ENCODE assay signal across 9 cellular contexts in genomic region chr16:68417711-68418301, GRCh38. TPM values are rescaled to one million over a fixed set of nuclear protein-coding genes. Genes with fewer than 3 reads are reported as not detected.
DNase-seq lines count a peak whose midpoint lies in the region; ATAC-seq and TF ChIP-seq lines count a peak whose summit lies in the region.
"Had no signal": no experiment of that assay in that cellular context is flagged by ENCODE, and none has a peak within 500 bp of the region (broad histone marks: within the 10 kb centered on the region; RNA-seq: fewer than 3 reads in every experiment).

No MANE protein-coding gene starts in this region.

- H3K36me3 ChIP-seq in OCI-LY7 (ENCODE audit: insufficient read depth, low read length) (no peaks in the 10 kb centered on the region), upper lobe of right lung (no peaks in the 10 kb centered on the region), psoas muscle (ENCODE audit: insufficient read depth in 1 of 2, low read depth in 1 of 2) (no peaks in the 10 kb centered on the region)

- H3K4me1 Mint-ChIP-seq in activated T-helper 17 cell treated with anti-CD3 and anti-CD28 coated beads, Interleukin-2, amount 50 U/mL, for 72 hours: peaks cover 40% of the 10 kb centered on the region

- H3K9me3 ChIP-seq in OCI-LY7 (ENCODE audit: low read length): no peaks in the 10 kb centered on the region
- no peaks in the 10 kb centered on the region for H3K9me3 ChIP-seq in upper lobe of right lung
- no peaks in the 10 kb centered on the region for H3K9me3 ChIP-seq in psoas muscle

- H3K27me3 ChIP-seq in upper lobe of right lung (no peaks in the 10 kb centered on the region), psoas muscle (ENCODE audit: insufficient read depth in 3 of 3, low read length in 2 of 3) (no peaks in the 10 kb centered on the region)

- H3K79me2 ChIP-seq in OCI-LY7 (ENCODE audit: insufficient read depth, low read depth, low read length): no peaks in the 10 kb centered on the region

- CTCF ChIA-PET in OCI-LY7 (lab: Charles Lee; ENCODE audit: unreplicated experiment): no interaction called here

- peak overlapping the region; percentile 18 for H3K4me2 ChIP-seq in OCI-LY7 (ENCODE audit: low read length)

- 49 to 60% (median 52%) methylated on average over 11 of the region's 11 CpGs for WGBS in psoas muscle, 3 donors

- BruUV-seq in OCI-LY7 (replicated peaks; lab: Mats Ljungman, UMichigan): no TSS peak

- H3K27me3 Mint-ChIP-seq in activated T-helper 17 cell treated with anti-CD3 and anti-CD28 coated beads, Interleukin-2, amount 50 U/mL, for 72 hours: no peaks in the 10 kb centered on the region

- TF ChIP-seq CTCF in OCI-LY7 (conservative IDR thresholded peaks at IDR 0.05; ENCODE audit: low read length) (no peak), upper lobe of right lung (IDR thresholded peaks at IDR 0.05) (no peak), psoas muscle (IDR thresholded peaks at IDR 0.05) (no peak)

- peak overlapping the region; percentile 87 for H3K27ac Mint-ChIP-seq in activated T-helper 17 cell treated with anti-CD3 and anti-CD28 coated beads, Interleukin-2, amount 50 U/mL, for 72 hours

- POLR2A ChIA-PET in OCI-LY7 (lab: Charles Lee): interaction anchor here (0.7 to 1.8 kb wide), 3 partner anchors 49 to 216 kb away, joined by 4 to 5 read pairs (median 5); no protein-coding TSS in a partner anchor

- peak overlapping the region; percentile 88 for H3K4me3 Mint-ChIP-seq in activated T-helper 17 cell treated with anti-CD3 and anti-CD28 coated beads, Interleukin-2, amount 50 U/mL, for 72 hours

- ATAC-seq in GM19025 (IDR thresholded peaks at IDR 0.05; ENCODE audit: low read depth, unreplicated experiment) (peak; percentile 78), HG03108 (IDR thresholded peaks at IDR 0.05; ENCODE audit: unreplicated experiment) (peak; percentile 77), upper lobe of right lung (peak; percentile 40), psoas muscle (no peak)
- ATAC-seq in activated T-helper 17 cell treated with anti-CD3 and anti-CD28 coated beads, Interleukin-2, amount 50 U/mL, for 72 hours (replicated peaks): peak; percentile 87

- H3K36me3 Mint-ChIP-seq in activated T-helper 17 cell treated with anti-CD3 and anti-CD28 coated beads, Interleukin-2, amount 50 U/mL, for 72 hours (ENCODE audit: low read depth): no peaks in the 10 kb centered on the region

- H3K9me2 ChIP-seq in OCI-LY7 (ENCODE audit: insufficient read depth, low read length): no peaks in the 10 kb centered on the region

- H3K27ac ChIP-seq in OCI-LY7 (ENCODE audit: low read depth, low read length, poor library complexity, severe bottlenecking) (no peak overlapping the region), upper lobe of right lung (peak overlapping the region; percentile 73), psoas muscle (no peak overlapping the region)
- H3K27ac ChIP-seq: SK-N-MC had no signal

- H2AFZ ChIP-seq in OCI-LY7 (ENCODE audit: low read length): peak overlapping the region; percentile 59; the same call in 1 of the 2 replicates

- H3K9me3 Mint-ChIP-seq in activated T-helper 17 cell treated with anti-CD3 and anti-CD28 coated beads, Interleukin-2, amount 50 U/mL, for 72 hours: no peaks in the 10 kb centered on the region

- no peaks in the 10 kb centered on the region for H4K20me1 ChIP-seq in OCI-LY7 (ENCODE audit: insufficient read depth, low read length)

- intact Hi-C loops in OCI-LY7 (cut with micrococcal nuclease; ENCODE audit: unreplicated experiment): no loop called here
- intact Hi-C loops in upper lobe of right lung (cut with DNase I): no loop called here
- intact Hi-C loops in psoas muscle (cut with DNase I): no loop called here

- peak; percentile 56 for DNase-seq in OCI-LY7 (ENCODE audit: low spot score)
- DNase-seq in mucosa of gallbladder (ENCODE audit: low spot score): peak; percentile 68
- DNase-seq in upper lobe of right lung: peak; percentile 78
- DNase-seq in occipital lobe (lab: John Stamatoyannopoulos, UW): no peak
- DNase-seq in psoas muscle: no peak

- H3K4me1 ChIP-seq in OCI-LY7 (ENCODE audit: insufficient read depth, low read length, poor library complexity, severe bottlenecking): peaks cover 17% of the 10 kb centered on the region
- H3K4me1 ChIP-seq in upper lobe of right lung: peaks cover 38% of the 10 kb centered on the region
- H3K4me1 ChIP-seq in psoas muscle: no peaks in the 10 kb centered on the region

- H3K4me3 ChIP-seq in OCI-LY7 (ENCODE audit: low read depth, low read length, poor library complexity, severe bottlenecking) (no peak overlapping the region), upper lobe of right lung (no peak overlapping the region), psoas muscle (no peak overlapping the region)
- H3K4me3 ChIP-seq: SK-N-MC had no signal

RNA-seq across cellular contexts. Expression of gene SMPD3, which starts 30.5 kb away (rescaled TPM):
- 0.16 and 0.21 TPM in 2 replicates for total RNA-seq in OCI-LY7 (2014; rRNA removed; shearing (Covaris generic))
- total RNA-seq in OCI-LY7 (2022) (0.51 and 0.61 TPM in 2 replicates), mucosa of gallbladder (225 TPM), upper lobe of right lung (5.6 TPM), occipital lobe (67.2 TPM), psoas muscle (under 1 TPM; 0.04 to 0.21 (median 0.11) TPM)
- total RNA-seq in activated T-helper 17 cell treated with anti-CD3 and anti-CD28 coated beads, Interleukin-2, amount 50 U/mL, for 72 hours: under 1 TPM; 0.19 to 0.45 TPM
- polyA plus RNA-seq in psoas muscle: under 1 TPM; 0.04 to 0.18 (median 0.08) TPM

Comparison
In these comparisons a context has a peak if more than half of its experiments do, and no peak if none do; other contexts are left out.
1. ATAC-seq: peak in GM19025 (single experiment), HG03108 (single experiment), activated T-helper 17 cell treated with anti-CD3 and anti-CD28 coated beads, Interleukin-2, amount 50 U/mL, for 72 hours (single experiment) and upper lobe of right lung (single experiment); none in psoas muscle (0 of 4).
2. DNase-seq: peak in OCI-LY7 (single experiment), mucosa of gallbladder (single experiment) and upper lobe of right lung (single experiment); none in occipital lobe (single experiment) and psoas muscle (0 of 2).
3. RNA of gene SMPD3, which starts 30.5 kb away (total RNA-seq): 225 TPM in mucosa of gallbladder (single experiment) and 67.2 TPM in occipital lobe (single experiment); 5.6 TPM in upper lobe of right lung (single experiment), 0.16 to 0.61 TPM in OCI-LY7, 0.19 to 0.45 TPM in activated T-helper 17 cell treated with anti-CD3 and anti-CD28 coated beads, Interleukin-2, amount 50 U/mL, for 72 hours and 0.04 to 0.21 TPM in psoas muscle; every median in the first group is over 10 times any median in the second.